In the genomic region with DNA sequence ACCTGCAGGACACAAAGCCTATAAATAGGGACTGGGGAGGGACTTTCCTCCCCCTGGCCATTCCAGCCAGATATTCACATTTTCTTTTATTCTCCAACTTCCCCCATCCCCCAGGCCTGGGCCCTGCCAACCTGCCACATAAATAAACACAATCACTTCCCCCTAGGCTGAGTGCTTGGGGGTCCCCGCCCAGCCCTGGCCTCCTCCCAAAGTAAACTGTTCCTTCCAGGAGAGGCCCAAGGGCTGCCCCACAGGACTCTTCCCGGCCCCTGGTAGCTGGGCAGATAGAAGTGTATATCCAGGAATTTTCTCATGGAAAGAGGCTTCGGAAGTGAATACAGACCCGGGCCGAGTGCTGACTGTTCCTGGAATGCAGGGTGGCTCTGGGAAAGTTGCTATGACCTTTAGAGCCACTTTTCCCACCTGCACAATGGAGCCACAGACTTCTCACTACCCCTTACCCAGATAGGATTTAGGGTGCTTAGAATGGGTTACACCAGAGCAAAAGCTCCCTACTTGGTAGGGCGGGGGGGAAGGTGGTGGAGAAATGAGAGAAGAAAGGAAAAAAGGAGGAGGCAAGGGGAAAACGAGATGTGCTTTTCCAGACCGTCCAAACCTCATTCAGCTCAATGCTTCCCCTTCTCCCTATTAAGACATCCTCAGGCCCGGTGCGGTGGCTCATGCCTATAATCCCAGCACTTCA, we compare ENCODE assay signal across 15 cellular contexts. TPM values are rescaled to one million over a fixed set of nuclear protein-coding genes. Genes with fewer than 3 reads are reported as not detected.
DNase-seq lines count a peak whose midpoint lies in the region; ATAC-seq and TF ChIP-seq lines count a peak whose summit lies in the region.
"Had no signal": no experiment of that assay in that cellular context is flagged by ENCODE, and none has a peak within 500 bp of the region (broad histone marks: within the 10 kb centered on the region; RNA-seq: fewer than 3 reads in every experiment).

No MANE protein-coding gene starts in this region.

- H3K27ac ChIP-seq in adrenal gland, result peak overlapping the region in 1 of 5 donors; percentile 12
- H3K27ac ChIP-seq in upper lobe of left lung, result peak overlapping the region; percentile 69 to 83 (median 79)
- H3K27ac ChIP-seq: 22Rv1, parathyroid adenoma had no signal

- intact Hi-C loops in adrenal gland (cut with DNase I), result no loop called here
- intact Hi-C loops in left colon (cut with DNase I, micrococcal nuclease), result loop anchor here in 1 of 2 donors (10.0 kb wide), 1 partner anchor 151 kb away; the partner anchor contains the start of gene RAPGEFL1

- TF ChIP-seq CTCF in adrenal gland (IDR thresholded peaks at IDR 0.05), result no peak
- TF ChIP-seq CTCF in upper lobe of left lung (IDR thresholded peaks at IDR 0.05), result no peak

- H3K4me3 ChIP-seq in adrenal gland (no peak overlapping the region), upper lobe of left lung (peak overlapping the region in 1 of 4 donors; percentile 20)

- TF ChIP-seq EP300 in upper lobe of left lung (IDR thresholded peaks at IDR 0.05), result peak; percentile 23 to 97 (median 54)

- H3K9me3 ChIP-seq in adrenal gland (replicated peaks in 1 of 3), result no peaks in the 10 kb centered on the region
- no peaks in the 10 kb centered on the region for H3K9me3 ChIP-seq in upper lobe of left lung

- DNase-seq in DMS53 (lab: John Stamatoyannopoulos, UW) (peak; percentile 39), DMS53 treated with DMSO at 0.1 percent for 48 hours (lab: John Stamatoyannopoulos, UW; ENCODE audit: unreplicated experiment) (no peak), adrenal gland (peak in 5 of 7 donors; percentile 35 to 69 (median 37)), left colon (peak; percentile 88 to 89), upper lobe of left lung (peak in 1 of 2 donors; percentile 87)
- DNase-seq: caudate nucleus; kidney glomerular epithelial cell; NCI-H526; stimulated activated CD4-positive, alpha-beta T cell treated with anti-CD3 and anti-CD28 coated beads, Interleukin-2, amount 100 ng/mL, for 48 hours had no signal

- no peaks in the 10 kb centered on the region for H3K27me3 ChIP-seq in adrenal gland
- H3K27me3 ChIP-seq in upper lobe of left lung, result no peaks in the 10 kb centered on the region

- TF ChIP-seq POLR2A in adrenal gland (IDR thresholded peaks at IDR 0.05) (no peak), upper lobe of left lung (IDR thresholded peaks at IDR 0.05) (no peak)

- peaks cover 0 to 32% of the 10 kb centered on the region in 2 donors for H3K36me3 ChIP-seq in adrenal gland (replicated peaks in 1 of 2)
- H3K36me3 ChIP-seq in upper lobe of left lung, result peaks cover 9 to 72% (median 39%) of the 10 kb centered on the region in 4 donors

- H3K4me1 ChIP-seq in adrenal gland (replicated peaks in 1 of 2) (peaks cover 24 to 28% of the 10 kb centered on the region in 2 donors), upper lobe of left lung (peaks cover 74 to 85% (median 77%) of the 10 kb centered on the region in 4 donors)

- ATAC-seq in left colon, result peak; percentile 81
- peak; percentile 2 to 70 for ATAC-seq in upper lobe of left lung (ENCODE audit: low FRiP score in 2 of 2)
- no peak for ATAC-seq in GM18868 (IDR thresholded peaks at IDR 0.05; ENCODE audit: unreplicated experiment)
- no peak for ATAC-seq in HG02852 (IDR thresholded peaks at IDR 0.05; ENCODE audit: unreplicated experiment)
- ATAC-seq in HG03432 (IDR thresholded peaks at IDR 0.05; ENCODE audit: unreplicated experiment), result no peak
- ATAC-seq: activated CD4-positive, CD25-positive, alpha-beta regulatory T cell treated with anti-CD3 and anti-CD28 coated beads, Interleukin-2, amount 50 U/mL, for 24 hours had no signal

- WGBS in adrenal gland, 4 donors, result 72 to 79% (median 74%) methylated on average over 7 to 10 of the region's 10 CpGs
- WGBS in upper lobe of left lung, 2 donors, result 38 to 49% methylated on average over 10 of the region's 10 CpGs

RNA-seq across cellular contexts. Expression of gene CSF3, which starts 8.5 kb away (rescaled TPM):
- total RNA-seq in adrenal gland, result under 1 TPM in 4 of 8 donors, not detected in 4; 0.32 to 0.74 (median 0.44) TPM
- polyA plus RNA-seq in adrenal gland, result 1 to 10 TPM in 1 of 3 donors, under 1 TPM in 2; 0.24 to 6.1 (median 0.80) TPM
- total RNA-seq in left colon, result under 1 TPM; 0.20 to 0.67 TPM
- 10 to 100 TPM in 1 of 6 donors, 1 to 10 TPM in 5; 1.6 to 14.4 (median 2.7) TPM for total RNA-seq in upper lobe of left lung

RNA-seq across cellular contexts. Expression of gene MED24, which starts 30.5 kb away (rescaled TPM):
- total RNA-seq in adrenal gland (100 to 1,000 TPM in 1 of 8 donors, 10 to 100 TPM in 7; 57.1 to 127 (median 78.1) TPM), left colon (100 to 1,000 TPM in 1 of 2 donors, 10 to 100 TPM in 1; 63.4 to 108 TPM), upper lobe of left lung (100 to 1,000 TPM in 1 of 6 donors, 10 to 100 TPM in 5; 36.5 to 157 (median 71.0) TPM)
- 100 to 1,000 TPM in 1 of 3 donors, 10 to 100 TPM in 2; 50.3 to 103 (median 92.9) TPM for polyA plus RNA-seq in adrenal gland

RNA-seq across cellular contexts. Expression of gene THRA, which starts 39.0 kb away (rescaled TPM):
- total RNA-seq in adrenal gland (100 to 1,000 TPM in 3 of 8 donors, 10 to 100 TPM in 5; 46.1 to 110 (median 76.4) TPM), left colon (10 to 100 TPM; 48.4 to 56.3 TPM), upper lobe of left lung (10 to 100 TPM; 31.0 to 55.3 (median 49.9) TPM)
- polyA plus RNA-seq in adrenal gland, result 10 to 100 TPM; 41.8 to 62.3 (median 50.9) TPM

RNA-seq across cellular contexts. Expression of gene PSMD3, which starts 43.1 kb away (rescaled TPM):
- 100 to 1,000 TPM in 3 of 8 donors, 10 to 100 TPM in 5; 78.8 to 123 (median 97.3) TPM for total RNA-seq in adrenal gland
- 100 to 1,000 TPM in 1 of 3 donors, 10 to 100 TPM in 2; 42.8 to 109 (median 54.5) TPM for polyA plus RNA-seq in adrenal gland
- 100 to 1,000 TPM in 1 of 2 donors, 10 to 100 TPM in 1; 97.5 to 109 TPM for total RNA-seq in left colon
- total RNA-seq in upper lobe of left lung, result 100 to 1,000 TPM in 2 of 6 donors, 10 to 100 TPM in 4; 55.5 to 117 (median 78.8) TPM

Comparison
In these comparisons a context has a peak if more than half of its experiments do, and no peak if none do; other contexts are left out.
1. ATAC-seq: peak in left colon (single experiment) and upper lobe of left lung (2 of 2); none in GM18868 (single experiment), HG02852 (single experiment) and HG03432 (single experiment).